ENCODE assay signal across 1 cellular context in the genomic region with DNA sequence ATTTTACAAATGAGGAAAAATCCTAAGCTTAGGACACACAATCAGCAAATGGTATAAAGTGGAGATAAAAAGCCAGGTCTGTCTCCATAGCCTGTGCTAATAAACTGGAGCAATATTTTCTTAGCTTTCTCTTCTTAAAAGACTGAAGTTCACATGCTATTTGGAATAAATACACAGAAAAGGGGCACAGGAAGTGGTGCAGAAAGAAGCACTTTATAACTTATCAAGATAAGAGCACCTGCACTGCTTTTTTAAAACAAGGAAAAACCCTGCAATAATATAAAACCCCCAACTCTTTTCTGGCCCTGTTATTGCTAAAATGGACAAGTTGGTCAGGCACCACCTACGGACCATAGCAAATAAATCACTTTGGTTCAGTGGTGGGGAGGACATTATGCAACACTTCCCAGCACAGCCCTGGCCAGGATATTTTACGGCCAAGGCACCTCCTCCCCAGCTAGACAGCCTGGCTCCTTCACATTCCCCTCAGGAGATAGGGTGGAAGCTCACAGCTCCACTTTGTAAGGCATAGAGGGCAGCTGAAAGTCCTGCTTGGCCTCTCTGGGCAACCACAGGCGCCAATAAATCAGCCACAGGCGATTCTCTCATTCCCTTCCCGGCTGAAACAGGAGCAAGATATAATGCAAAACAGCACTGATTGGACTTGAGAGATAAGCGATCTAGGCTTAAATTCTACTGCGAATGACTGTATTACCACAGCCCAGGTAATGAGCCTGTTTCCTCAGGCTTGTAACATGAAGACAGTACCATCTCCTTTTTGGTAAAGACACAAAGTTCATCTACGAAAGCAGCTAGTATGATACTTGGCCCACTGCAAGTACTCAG.
A peak's percentile ranks its signal among the peaks of the same experiment; 100 is the strongest.
TF ChIP-seq lines count a peak whose summit lies in the region.

No MANE protein-coding gene starts in this region.

TF ChIP-seq in HepG2, 621 proteins besides CTCF, POLR2A, EP300 and RAD21 (continued from another document and continues in another):
- TF ChIP-seq ETV5 (CRISPR knock-in tag; IDR thresholded peaks at IDR 0.05; ENCODE audit: borderline replicate concordance) = no peak
- TF ChIP-seq ZNF776 (CRISPR knock-in tag; IDR thresholded peaks at IDR 0.05) = no peak
- TF ChIP-seq, protein P1, sequence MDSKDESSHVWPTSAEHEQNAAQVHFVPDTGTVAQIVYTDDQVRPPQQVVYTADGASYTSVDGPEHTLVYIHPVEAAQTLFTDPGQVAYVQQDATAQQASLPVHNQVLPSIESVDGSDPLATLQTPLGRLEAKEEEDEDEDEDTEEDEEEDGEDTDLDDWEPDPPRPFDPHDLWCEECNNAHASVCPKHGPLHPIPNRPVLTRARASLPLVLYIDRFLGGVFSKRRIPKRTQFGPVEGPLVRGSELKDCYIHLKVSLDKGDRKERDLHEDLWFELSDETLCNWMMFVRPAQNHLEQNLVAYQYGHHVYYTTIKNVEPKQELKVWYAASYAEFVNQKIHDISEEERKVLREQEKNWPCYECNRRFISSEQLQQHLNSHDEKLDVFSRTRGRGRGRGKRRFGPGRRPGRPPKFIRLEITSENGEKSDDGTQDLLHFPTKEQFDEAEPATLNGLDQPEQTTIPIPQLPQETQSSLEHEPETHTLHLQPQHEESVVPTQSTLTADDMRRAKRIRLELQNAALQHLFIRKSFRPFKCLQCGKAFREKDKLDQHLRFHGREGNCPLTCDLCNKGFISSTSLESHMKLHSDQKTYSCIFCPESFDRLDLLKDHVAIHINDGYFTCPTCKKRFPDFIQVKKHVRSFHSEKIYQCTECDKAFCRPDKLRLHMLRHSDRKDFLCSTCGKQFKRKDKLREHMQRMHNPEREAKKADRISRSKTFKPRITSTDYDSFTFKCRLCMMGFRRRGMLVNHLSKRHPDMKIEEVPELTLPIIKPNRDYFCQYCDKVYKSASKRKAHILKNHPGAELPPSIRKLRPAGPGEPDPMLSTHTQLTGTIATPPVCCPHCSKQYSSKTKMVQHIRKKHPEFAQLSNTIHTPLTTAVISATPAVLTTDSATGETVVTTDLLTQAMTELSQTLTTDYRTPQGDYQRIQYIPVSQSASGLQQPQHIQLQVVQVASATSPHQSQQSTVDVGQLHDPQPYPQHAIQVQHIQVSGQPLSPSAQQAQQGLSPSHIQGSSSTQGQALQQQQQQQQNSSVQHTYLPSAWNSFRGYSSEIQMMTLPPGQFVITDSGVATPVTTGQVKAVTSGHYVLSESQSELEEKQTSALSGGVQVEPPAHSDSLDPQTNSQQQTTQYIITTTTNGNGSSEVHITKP (CRISPR knock-in tag; IDR thresholded peaks at IDR 0.05; ENCODE audit: low read depth) = no peak
- TF ChIP-seq ZNF577 (CRISPR knock-in tag; IDR thresholded peaks at IDR 0.05; ENCODE audit: borderline replicate concordance, low read depth) = no peak
- TF ChIP-seq ZNF510 (CRISPR knock-in tag; IDR thresholded peaks at IDR 0.05; ENCODE audit: low read depth) = no peak
- TF ChIP-seq CENPX (CRISPR knock-in tag; IDR thresholded peaks at IDR 0.05) = no peak
- peak; percentile 15 for TF ChIP-seq XRCC5 (optimal IDR thresholded peaks at IDR 0.05; ENCODE audit: low read length)
- TF ChIP-seq, protein P2, sequence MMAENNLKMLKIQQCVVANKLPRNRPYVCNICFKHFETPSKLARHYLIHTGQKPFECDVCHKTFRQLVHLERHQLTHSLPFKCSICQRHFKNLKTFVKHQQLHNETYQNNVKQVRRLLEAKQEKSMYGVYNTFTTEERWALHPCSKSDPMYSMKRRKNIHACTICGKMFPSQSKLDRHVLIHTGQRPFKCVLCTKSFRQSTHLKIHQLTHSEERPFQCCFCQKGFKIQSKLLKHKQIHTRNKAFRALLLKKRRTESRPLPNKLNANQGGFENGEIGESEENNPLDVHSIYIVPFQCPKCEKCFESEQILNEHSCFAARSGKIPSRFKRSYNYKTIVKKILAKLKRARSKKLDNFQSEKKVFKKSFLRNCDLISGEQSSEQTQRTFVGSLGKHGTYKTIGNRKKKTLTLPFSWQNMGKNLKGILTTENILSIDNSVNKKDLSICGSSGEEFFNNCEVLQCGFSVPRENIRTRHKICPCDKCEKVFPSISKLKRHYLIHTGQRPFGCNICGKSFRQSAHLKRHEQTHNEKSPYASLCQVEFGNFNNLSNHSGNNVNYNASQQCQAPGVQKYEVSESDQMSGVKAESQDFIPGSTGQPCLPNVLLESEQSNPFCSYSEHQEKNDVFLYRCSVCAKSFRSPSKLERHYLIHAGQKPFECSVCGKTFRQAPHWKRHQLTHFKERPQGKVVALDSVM (CRISPR knock-in tag; IDR thresholded peaks at IDR 0.05) = no peak
- TF ChIP-seq IKZF1 (IDR thresholded peaks at IDR 0.05) = no peak
- no peak for TF ChIP-seq DR1 (CRISPR knock-in tag; IDR thresholded peaks at IDR 0.05)
- TF ChIP-seq, protein P3, sequence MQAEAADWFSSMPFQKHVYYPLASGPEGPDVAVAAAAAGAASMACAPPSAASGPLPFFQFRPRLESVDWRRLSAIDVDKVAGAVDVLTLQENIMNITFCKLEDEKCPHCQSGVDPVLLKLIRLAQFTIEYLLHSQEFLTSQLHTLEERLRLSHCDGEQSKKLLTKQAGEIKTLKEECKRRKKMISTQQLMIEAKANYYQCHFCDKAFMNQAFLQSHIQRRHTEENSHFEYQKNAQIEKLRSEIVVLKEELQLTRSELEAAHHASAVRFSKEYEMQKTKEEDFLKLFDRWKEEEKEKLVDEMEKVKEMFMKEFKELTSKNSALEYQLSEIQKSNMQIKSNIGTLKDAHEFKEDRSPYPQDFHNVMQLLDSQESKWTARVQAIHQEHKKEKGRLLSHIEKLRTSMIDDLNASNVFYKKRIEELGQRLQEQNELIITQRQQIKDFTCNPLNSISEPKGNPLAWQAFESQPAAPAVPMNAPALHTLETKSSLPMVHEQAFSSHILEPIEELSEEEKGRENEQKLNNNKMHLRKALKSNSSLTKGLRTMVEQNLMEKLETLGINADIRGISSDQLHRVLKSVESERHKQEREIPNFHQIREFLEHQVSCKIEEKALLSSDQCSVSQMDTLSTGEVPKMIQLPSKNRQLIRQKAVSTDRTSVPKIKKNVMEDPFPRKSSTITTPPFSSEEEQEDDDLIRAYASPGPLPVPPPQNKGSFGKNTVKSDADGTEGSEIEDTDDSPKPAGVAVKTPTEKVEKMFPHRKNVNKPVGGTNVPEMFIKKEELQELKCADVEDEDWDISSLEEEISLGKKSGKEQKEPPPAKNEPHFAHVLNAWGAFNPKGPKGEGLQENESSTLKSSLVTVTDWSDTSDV (CRISPR knock-in tag; IDR thresholded peaks at IDR 0.05) = no peak
- TF ChIP-seq, protein P4, sequence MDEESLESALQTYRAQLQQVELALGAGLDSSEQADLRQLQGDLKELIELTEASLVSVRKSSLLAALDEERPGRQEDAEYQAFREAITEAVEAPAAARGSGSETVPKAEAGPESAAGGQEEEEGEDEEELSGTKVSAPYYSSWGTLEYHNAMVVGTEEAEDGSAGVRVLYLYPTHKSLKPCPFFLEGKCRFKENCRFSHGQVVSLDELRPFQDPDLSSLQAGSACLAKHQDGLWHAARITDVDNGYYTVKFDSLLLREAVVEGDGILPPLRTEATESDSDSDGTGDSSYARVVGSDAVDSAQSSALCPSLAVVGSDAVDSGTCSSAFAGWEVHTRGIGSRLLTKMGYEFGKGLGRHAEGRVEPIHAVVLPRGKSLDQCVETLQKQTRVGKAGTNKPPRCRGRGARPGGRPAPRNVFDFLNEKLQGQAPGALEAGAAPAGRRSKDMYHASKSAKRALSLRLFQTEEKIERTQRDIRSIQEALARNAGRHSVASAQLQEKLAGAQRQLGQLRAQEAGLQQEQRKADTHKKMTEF (CRISPR knock-in tag; IDR thresholded peaks at IDR 0.05) = peak; percentile 41; the same call in 1 of the 2 replicates
- TF ChIP-seq TOPORS (CRISPR knock-in tag; IDR thresholded peaks at IDR 0.05) = no peak
- no peak for TF ChIP-seq CREM (IDR thresholded peaks at IDR 0.05)
- no peak for TF ChIP-seq CREM (CRISPR knock-in tag; IDR thresholded peaks at IDR 0.05)
- no peak for TF ChIP-seq SRF (IDR thresholded peaks at IDR 0.05; ENCODE audit: low read depth, low read length)
- no peak for TF ChIP-seq HOXA3 (CRISPR knock-in tag; IDR thresholded peaks at IDR 0.05)
- TF ChIP-seq GATAD2A (CRISPR knock-in tag; IDR thresholded peaks at IDR 0.05) = peak; percentile 19; the same call in 1 of the 2 replicates
- TF ChIP-seq GFI1 (CRISPR knock-in tag; IDR thresholded peaks at IDR 0.05; ENCODE audit: borderline replicate concordance) = peak; percentile 96
- TF ChIP-seq ZNF780A (CRISPR knock-in tag; IDR thresholded peaks at IDR 0.05) = no peak
- TF ChIP-seq, protein P5, sequence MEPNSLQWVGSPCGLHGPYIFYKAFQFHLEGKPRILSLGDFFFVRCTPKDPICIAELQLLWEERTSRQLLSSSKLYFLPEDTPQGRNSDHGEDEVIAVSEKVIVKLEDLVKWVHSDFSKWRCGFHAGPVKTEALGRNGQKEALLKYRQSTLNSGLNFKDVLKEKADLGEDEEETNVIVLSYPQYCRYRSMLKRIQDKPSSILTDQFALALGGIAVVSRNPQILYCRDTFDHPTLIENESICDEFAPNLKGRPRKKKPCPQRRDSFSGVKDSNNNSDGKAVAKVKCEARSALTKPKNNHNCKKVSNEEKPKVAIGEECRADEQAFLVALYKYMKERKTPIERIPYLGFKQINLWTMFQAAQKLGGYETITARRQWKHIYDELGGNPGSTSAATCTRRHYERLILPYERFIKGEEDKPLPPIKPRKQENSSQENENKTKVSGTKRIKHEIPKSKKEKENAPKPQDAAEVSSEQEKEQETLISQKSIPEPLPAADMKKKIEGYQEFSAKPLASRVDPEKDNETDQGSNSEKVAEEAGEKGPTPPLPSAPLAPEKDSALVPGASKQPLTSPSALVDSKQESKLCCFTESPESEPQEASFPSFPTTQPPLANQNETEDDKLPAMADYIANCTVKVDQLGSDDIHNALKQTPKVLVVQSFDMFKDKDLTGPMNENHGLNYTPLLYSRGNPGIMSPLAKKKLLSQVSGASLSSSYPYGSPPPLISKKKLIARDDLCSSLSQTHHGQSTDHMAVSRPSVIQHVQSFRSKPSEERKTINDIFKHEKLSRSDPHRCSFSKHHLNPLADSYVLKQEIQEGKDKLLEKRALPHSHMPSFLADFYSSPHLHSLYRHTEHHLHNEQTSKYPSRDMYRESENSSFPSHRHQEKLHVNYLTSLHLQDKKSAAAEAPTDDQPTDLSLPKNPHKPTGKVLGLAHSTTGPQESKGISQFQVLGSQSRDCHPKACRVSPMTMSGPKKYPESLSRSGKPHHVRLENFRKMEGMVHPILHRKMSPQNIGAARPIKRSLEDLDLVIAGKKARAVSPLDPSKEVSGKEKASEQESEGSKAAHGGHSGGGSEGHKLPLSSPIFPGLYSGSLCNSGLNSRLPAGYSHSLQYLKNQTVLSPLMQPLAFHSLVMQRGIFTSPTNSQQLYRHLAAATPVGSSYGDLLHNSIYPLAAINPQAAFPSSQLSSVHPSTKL (CRISPR knock-in tag; IDR thresholded peaks at IDR 0.05) = 0 out of 2 replicates have a peak, but pooled peaks have one; percentile 21
- TF ChIP-seq ZFP36 (IDR thresholded peaks at IDR 0.05; ENCODE audit: borderline replicate concordance, low read depth, low read length, partially characterized antibody) = no peak
- no peak for TF ChIP-seq PHB2 (IDR thresholded peaks at IDR 0.05; ENCODE audit: partially characterized antibody)
- TF ChIP-seq SCMH1 (CRISPR knock-in tag; IDR thresholded peaks at IDR 0.05; ENCODE audit: borderline replicate concordance) = no peak
- TF ChIP-seq TSC22D2 (CRISPR knock-in tag; IDR thresholded peaks at IDR 0.05; ENCODE audit: borderline replicate concordance) = no peak
- no peak for TF ChIP-seq EEA1 (CRISPR knock-in tag; IDR thresholded peaks at IDR 0.05; ENCODE audit: borderline replicate concordance)
- TF ChIP-seq, protein P6, sequence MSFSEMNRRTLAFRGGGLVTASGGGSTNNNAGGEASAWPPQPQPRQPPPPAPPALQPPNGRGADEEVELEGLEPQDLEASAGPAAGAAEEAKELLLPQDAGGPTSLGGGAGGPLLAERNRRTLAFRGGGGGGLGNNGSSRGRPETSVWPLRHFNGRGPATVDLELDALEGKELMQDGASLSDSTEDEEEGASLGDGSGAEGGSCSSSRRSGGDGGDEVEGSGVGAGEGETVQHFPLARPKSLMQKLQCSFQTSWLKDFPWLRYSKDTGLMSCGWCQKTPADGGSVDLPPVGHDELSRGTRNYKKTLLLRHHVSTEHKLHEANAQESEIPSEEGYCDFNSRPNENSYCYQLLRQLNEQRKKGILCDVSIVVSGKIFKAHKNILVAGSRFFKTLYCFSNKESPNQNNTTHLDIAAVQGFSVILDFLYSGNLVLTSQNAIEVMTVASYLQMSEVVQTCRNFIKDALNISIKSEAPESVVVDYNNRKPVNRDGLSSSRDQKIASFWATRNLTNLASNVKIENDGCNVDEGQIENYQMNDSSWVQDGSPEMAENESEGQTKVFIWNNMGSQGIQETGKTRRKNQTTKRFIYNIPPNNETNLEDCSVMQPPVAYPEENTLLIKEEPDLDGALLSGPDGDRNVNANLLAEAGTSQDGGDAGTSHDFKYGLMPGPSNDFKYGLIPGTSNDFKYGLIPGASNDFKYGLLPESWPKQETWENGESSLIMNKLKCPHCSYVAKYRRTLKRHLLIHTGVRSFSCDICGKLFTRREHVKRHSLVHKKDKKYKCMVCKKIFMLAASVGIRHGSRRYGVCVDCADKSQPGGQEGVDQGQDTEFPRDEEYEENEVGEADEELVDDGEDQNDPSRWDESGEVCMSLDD (CRISPR knock-in tag; IDR thresholded peaks at IDR 0.05; ENCODE audit: borderline replicate concordance) = no peak
- no peak for TF ChIP-seq ZBTB1 (CRISPR knock-in tag; IDR thresholded peaks at IDR 0.05; ENCODE audit: borderline replicate concordance)
- TF ChIP-seq HOXD1 (CRISPR knock-in tag; IDR thresholded peaks at IDR 0.05) = no peak
- no peak for TF ChIP-seq CHCHD3 (CRISPR knock-in tag; IDR thresholded peaks at IDR 0.05)
- no peak for TF ChIP-seq ATF1 (CRISPR knock-in tag; IDR thresholded peaks at IDR 0.05)
- TF ChIP-seq ZNF816 (CRISPR knock-in tag; IDR thresholded peaks at IDR 0.05; ENCODE audit: borderline replicate concordance) = no peak
- TF ChIP-seq, protein P7, sequence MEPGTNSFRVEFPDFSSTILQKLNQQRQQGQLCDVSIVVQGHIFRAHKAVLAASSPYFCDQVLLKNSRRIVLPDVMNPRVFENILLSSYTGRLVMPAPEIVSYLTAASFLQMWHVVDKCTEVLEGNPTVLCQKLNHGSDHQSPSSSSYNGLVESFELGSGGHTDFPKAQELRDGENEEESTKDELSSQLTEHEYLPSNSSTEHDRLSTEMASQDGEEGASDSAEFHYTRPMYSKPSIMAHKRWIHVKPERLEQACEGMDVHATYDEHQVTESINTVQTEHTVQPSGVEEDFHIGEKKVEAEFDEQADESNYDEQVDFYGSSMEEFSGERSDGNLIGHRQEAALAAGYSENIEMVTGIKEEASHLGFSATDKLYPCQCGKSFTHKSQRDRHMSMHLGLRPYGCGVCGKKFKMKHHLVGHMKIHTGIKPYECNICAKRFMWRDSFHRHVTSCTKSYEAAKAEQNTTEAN (CRISPR knock-in tag; conservative IDR thresholded peaks at IDR 0.05) = no peak
- TF ChIP-seq TAF1 (CRISPR knock-in tag; IDR thresholded peaks at IDR 0.05) = 0 out of 2 replicates have a peak, but pooled peaks have one; percentile 26
- no peak for TF ChIP-seq GZF1 (CRISPR knock-in tag; IDR thresholded peaks at IDR 0.05)
- TF ChIP-seq ZFP90 (CRISPR knock-in tag; IDR thresholded peaks at IDR 0.05; ENCODE audit: borderline replicate concordance) = no peak
- TF ChIP-seq ZNF30 (CRISPR knock-in tag; IDR thresholded peaks at IDR 0.05) = no peak
- no peak for TF ChIP-seq PAX8 (CRISPR knock-in tag; IDR thresholded peaks at IDR 0.05; ENCODE audit: borderline replicate concordance)
- TF ChIP-seq ZNF660 (CRISPR knock-in tag; IDR thresholded peaks at IDR 0.05; ENCODE audit: borderline replicate concordance, low read depth) = no peak
- no peak for TF ChIP-seq NFATC3 (CRISPR knock-in tag; IDR thresholded peaks at IDR 0.05)
- no peak for TF ChIP-seq NFKBIZ (CRISPR knock-in tag; IDR thresholded peaks at IDR 0.05)
